ENCODE assay signal across 18 cellular contexts in the genomic region with DNA sequence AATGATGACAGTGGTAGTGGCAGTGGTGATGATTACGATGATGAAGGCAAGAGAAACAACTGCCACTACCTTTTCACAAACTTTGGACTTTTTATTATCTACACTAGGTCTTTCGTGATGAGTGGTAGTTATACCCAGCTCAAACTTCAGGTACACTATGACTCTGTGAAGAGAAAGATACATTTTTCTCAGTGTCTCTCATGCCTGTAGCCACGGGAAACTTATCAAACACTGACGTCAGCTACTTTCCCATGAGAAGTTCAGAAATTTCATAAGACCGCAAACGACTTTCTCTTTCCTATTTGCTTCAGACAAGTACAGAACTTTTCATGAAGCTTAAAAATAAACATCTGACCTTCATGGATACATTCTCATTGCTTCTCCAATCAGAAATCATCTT. TPM values are rescaled to one million over a fixed set of nuclear protein-coding genes. Genes with fewer than 3 reads are reported as not detected.
A peak's percentile ranks its signal among the peaks of the same experiment; 100 is the strongest.
DNase-seq lines count a peak whose midpoint lies in the region; ATAC-seq and TF ChIP-seq lines count a peak whose summit lies in the region.
"Had no signal": no experiment of that assay in that cellular context is flagged by ENCODE, and none has a peak within 500 bp of the region (broad histone marks: within the 10 kb centered on the region; RNA-seq: fewer than 3 reads in every experiment).

No MANE protein-coding gene starts in this region.

- H3K9me3 ChIP-seq in left ventricle myocardium inferior (replicated peaks), result no peaks in the 10 kb centered on the region
- H3K9me3 ChIP-seq in naive thymus-derived CD4-positive, alpha-beta T cell (ENCODE audit: control insufficient read depth in 2 of 3, low read length in 3 of 3), result no peaks in the 10 kb centered on the region
- H3K9me3 ChIP-seq: left lung had no signal

- H3K27ac ChIP-seq in left ventricle myocardium inferior (replicated peaks), result peak overlapping the region; percentile 75
- no peak overlapping the region for H3K27ac ChIP-seq in naive thymus-derived CD4-positive, alpha-beta T cell (ENCODE audit: low read depth, low read length)
- H3K27ac ChIP-seq: left lung, neural progenitor cell had no signal

- DNase-seq in GM10266 (ENCODE audit: extremely low spot score) (peak; percentile 8), brain pericyte (ENCODE audit: low read depth, low spot score) (peak; percentile 91), left ventricle myocardium inferior (no peak), skeletal muscle cell (ENCODE audit: low read depth) (peak; percentile 54), NCI-H82 (lab: John Stamatoyannopoulos, UW) (no peak), GOT3 (lab: John Stamatoyannopoulos, UW) (no peak)
- no peak for DNase-seq in naive thymus-derived CD4-positive, alpha-beta T cell
- DNase-seq: activated CD4-positive, alpha-beta T cell treated with anti-CD3 and anti-CD28 coated beads for 48 hours; activated T-cell treated with anti-CD3 and anti-CD28 coated beads, Interleukin-2, amount 50 U/mL, for 4 hours; endodermal cell; head of caudate nucleus; left lung; NCI-H1092; NCI-H226 had no signal

- POLR2A ChIA-PET in naive thymus-derived CD4-positive, alpha-beta T cell (lab: Charles Lee), result interaction anchor here (0.7 kb wide), 1 partner anchor 36 kb away, joined by 4 read pairs; no protein-coding TSS in a partner anchor

- no peaks in the 10 kb centered on the region for H3K27me3 ChIP-seq in left ventricle myocardium inferior (ENCODE audit: low read depth)
- H3K27me3 ChIP-seq in naive thymus-derived CD4-positive, alpha-beta T cell (ENCODE audit: control insufficient read depth in 2 of 2, insufficient read depth in 2 of 2, low read length in 2 of 2), result no peaks in the 10 kb centered on the region
- H3K27me3 ChIP-seq: left lung, neural progenitor cell had no signal

- no peaks in the 10 kb centered on the region for H3K9me3 Mint-ChIP-seq in naive thymus-derived CD4-positive, alpha-beta T cell
- H3K9me3 Mint-ChIP-seq: activated T-cell treated with anti-CD3 and anti-CD28 coated beads, Interleukin-2, amount 50 U/mL, for 4 hours; neural progenitor cell; T-helper 1 cell treated with Interleukin-12 subunit alpha and Interleukin-12 subunit beta and Interleukin-4 antibody, amounts not matched to agents 30 μg/mL and 1 μg/mL, for 36 hours had no signal

- H3K4me3 Mint-ChIP-seq in naive thymus-derived CD4-positive, alpha-beta T cell, result no peak overlapping the region
- H3K4me3 Mint-ChIP-seq: activated T-cell treated with anti-CD3 and anti-CD28 coated beads, Interleukin-2, amount 50 U/mL, for 4 hours; endodermal cell; neural progenitor cell; T-helper 1 cell treated with Interleukin-12 subunit alpha and Interleukin-12 subunit beta and Interleukin-4 antibody, amounts not matched to agents 30 μg/mL and 1 μg/mL, for 36 hours had no signal

- TF ChIP-seq CTCF in GM10266 (IDR thresholded peaks at IDR 0.05; ENCODE audit: control insufficient read depth, insufficient read depth, low read depth, missing control alignments) (no peak), left ventricle myocardium inferior (IDR thresholded peaks at IDR 0.05; ENCODE audit: borderline replicate concordance) (no peak)

- CTCF ChIA-PET in naive thymus-derived CD4-positive, alpha-beta T cell (lab: Charles Lee), result interaction anchor here (0.9 kb wide), 1 partner anchor 12 kb away, joined by 3 read pairs; no protein-coding TSS in a partner anchor

- peaks cover 90% of the 10 kb centered on the region for H3K4me1 ChIP-seq in left ventricle myocardium inferior
- H3K4me1 ChIP-seq in naive thymus-derived CD4-positive, alpha-beta T cell (ENCODE audit: control insufficient read depth in 2 of 2, insufficient read depth in 2 of 2, low read length in 2 of 2), result no peaks in the 10 kb centered on the region
- H3K4me1 ChIP-seq: left lung, neural progenitor cell had no signal

- H3K36me3 ChIP-seq in left ventricle myocardium inferior, result no peaks in the 10 kb centered on the region
- H3K36me3 ChIP-seq in naive thymus-derived CD4-positive, alpha-beta T cell (ENCODE audit: control insufficient read depth in 2 of 3, insufficient read depth in 3 of 3, low read length in 3 of 3), result no peaks in the 10 kb centered on the region
- H3K36me3 ChIP-seq: left lung, neural progenitor cell had no signal

- H3K27me3 Mint-ChIP-seq in naive thymus-derived CD4-positive, alpha-beta T cell, result peaks cover 0 to 5% (median 0%) of the 10 kb centered on the region in 5 donors

- H3K4me1 Mint-ChIP-seq in naive thymus-derived CD4-positive, alpha-beta T cell, result no peaks in the 10 kb centered on the region
- H3K4me1 Mint-ChIP-seq: endodermal cell, neural progenitor cell had no signal

- ATAC-seq in naive thymus-derived CD4-positive, alpha-beta T cell, result no peak
- no peak for ATAC-seq in GM18519 (IDR thresholded peaks at IDR 0.05; ENCODE audit: low FRiP score, unreplicated experiment)
- ATAC-seq: activated T-cell treated with anti-CD3 and anti-CD28 coated beads, Interleukin-2, amount 50 U/mL, for 4 hours; left lung; Panc1 had no signal

- intact Hi-C loops in left ventricle myocardium inferior (cut with micrococcal nuclease), result no loop called here
- intact Hi-C loops in naive thymus-derived CD4-positive, alpha-beta T cell (cut with micrococcal nuclease), result loop anchor here in 1 of 2 donors (2.0 to 5.0 kb wide), 2 partner anchors 16 to 51 kb away; no protein-coding TSS in a partner anchor

- peak overlapping the region; percentile 6 for H3K4me3 ChIP-seq in left ventricle myocardium inferior
- H3K4me3 ChIP-seq in skeletal muscle cell (ENCODE audit: low read depth, low read length), result no peak overlapping the region
- H3K4me3 ChIP-seq in naive thymus-derived CD4-positive, alpha-beta T cell (ENCODE audit: low read length), result no peak overlapping the region
- H3K4me3 ChIP-seq: left lung, neural progenitor cell had no signal

- no peak overlapping the region for H3K27ac Mint-ChIP-seq in naive thymus-derived CD4-positive, alpha-beta T cell
- H3K27ac Mint-ChIP-seq: endodermal cell; neural progenitor cell; T-helper 1 cell treated with Interleukin-12 subunit alpha and Interleukin-12 subunit beta and Interleukin-4 antibody, amounts not matched to agents 30 μg/mL and 1 μg/mL, for 36 hours had no signal

- peaks cover 0 to 51% (median 16%) of the 10 kb centered on the region in 5 donors for H3K36me3 Mint-ChIP-seq in naive thymus-derived CD4-positive, alpha-beta T cell
- H3K36me3 Mint-ChIP-seq: neural progenitor cell had no signal

RNA-seq across cellular contexts. Expression of gene CALD1, which starts 57.0 kb away (rescaled TPM):
- total RNA-seq in left ventricle myocardium inferior, result 122 TPM
- total RNA-seq in naive thymus-derived CD4-positive, alpha-beta T cell, result 1 to 10 TPM in 1 of 5 experiments, under 1 TPM in 4; 0.27 to 2.0 (median 0.39) TPM
- polyA plus RNA-seq in naive thymus-derived CD4-positive, alpha-beta T cell, result under 1 TPM in 1 of 2 donors, not detected in 1; 0.32 TPM

Comparison
In these comparisons a context has a peak if more than half of its experiments do, and no peak if none do; other contexts are left out.
1. DNase-seq: peak in GM10266 (single experiment), brain pericyte (single experiment) and skeletal muscle cell (single experiment); none in left ventricle myocardium inferior (single experiment), naive thymus-derived CD4-positive, alpha-beta T cell (0 of 9), NCI-H82 (single experiment) and GOT3 (single experiment).
2. RNA of gene CALD1, which starts 57.0 kb away (total RNA-seq): 122 TPM in left ventricle myocardium inferior (single experiment); 0.27 to 2.0 TPM in naive thymus-derived CD4-positive, alpha-beta T cell; every median in the first group is over 10 times any median in the second.